ENCODE assay signal across 8 cellular contexts in the genomic region with DNA sequence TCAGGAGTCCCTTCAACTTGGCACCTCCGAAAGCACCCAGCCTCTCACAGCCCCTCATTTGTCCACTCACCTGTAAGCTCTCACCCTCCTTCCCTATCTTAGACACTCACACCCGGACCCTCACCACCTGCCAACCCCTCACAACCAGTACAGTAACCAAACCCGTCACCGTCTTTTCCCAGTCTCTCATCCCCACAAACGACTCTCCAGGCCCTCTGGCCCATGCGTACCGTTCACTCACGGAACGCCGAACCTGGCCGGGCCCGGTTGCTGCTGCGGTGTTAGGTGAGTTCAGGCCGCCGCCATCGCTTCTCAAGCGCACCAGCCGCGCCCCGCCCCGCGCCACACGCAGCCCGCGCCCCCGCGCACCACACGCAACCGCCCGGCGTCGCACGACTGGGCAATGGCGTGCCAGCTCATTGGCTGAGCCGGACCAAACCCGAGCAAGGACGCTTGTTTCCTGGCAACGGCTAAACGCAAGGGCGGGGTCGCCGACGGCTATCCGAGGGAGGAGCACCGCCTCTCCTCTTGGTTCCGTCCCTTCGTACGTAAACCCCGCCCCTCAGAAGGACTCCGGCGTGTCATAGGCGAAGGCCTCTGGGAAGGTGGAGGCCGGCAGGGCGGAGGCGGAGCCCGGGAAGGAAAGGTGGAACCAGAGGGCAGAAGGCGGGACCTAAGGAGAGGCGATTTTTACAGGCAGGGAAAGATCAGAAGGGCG. TPM values are rescaled to one million over a fixed set of nuclear protein-coding genes. Genes with fewer than 3 reads are reported as not detected.
A peak's percentile ranks its signal among the peaks of the same experiment; 100 is the strongest.
DNase-seq lines count a peak whose midpoint lies in the region; ATAC-seq, FAIRE-seq and TF ChIP-seq lines count a peak whose summit lies in the region.

Gene FHIP1B, minus strand, starts transcription at position 323 of the 718 bp plus-strand sequence. CDS start 10,120 bp downstream, outside the sequence.

- peaks cover 2 to 4% of the 10 kb centered on the region in 2 experiments for H4K20me1 ChIP-seq in H1 (replicated peaks in 1 of 2; ENCODE audit: control insufficient read depth in 1 of 2, insufficient read depth in 2 of 2, low read length in 2 of 2)

- 0 out of 7 replicates have a peak, but pooled peaks cover 0 to 2% (median 0%) of the 10 kb centered on the region in 4 experiments for H3K27me3 ChIP-seq in H1 (replicated peaks in 1 of 4; ENCODE audit: control insufficient read depth in 3 of 4, extremely low read depth in 1 of 4, insufficient read depth in 3 of 4, low read length in 3 of 4)

- peak within 1 kb of the TSS; percentile 90 for H3K18ac ChIP-seq in H1 (ENCODE audit: extremely low read depth, low read length)

- H3K36me3 Mint-ChIP-seq in memory B cell, result peaks cover under 1% of the 10 kb centered on the region

- H3K4me3 ChIP-seq in H1 (ENCODE audit: extremely low read depth in 1 of 4, insufficient read depth in 2 of 4, low read depth in 3 of 4, low read length in 4 of 4), result peak within 1 kb of the TSS; percentile 88 to 98 (median 94)

- peak within 1 kb of the TSS; percentile 61 for H3K27ac ChIP-seq in H1 (ENCODE audit: low read depth, low read length)

- peak within 1 kb of the TSS; percentile 84 for H4K5ac ChIP-seq in H1 (ENCODE audit: insufficient read length, low read depth, low read length)

- FAIRE-seq in H1 (lab: Jason Lieb, UNC), result peak; percentile 86

- H3K4me1 Mint-ChIP-seq in memory B cell, result peaks cover 27% of the 10 kb centered on the region

- 3% methylated on average over 54 of the region's 59 CpGs; no CpG with 5 or more reads in 1 of the 2 experiments for WGBS in H1 (ENCODE audit: extremely low coverage in 1 of 2, insufficient coverage in 1 of 2, insufficient read length in 1 of 2, insufficient replicate concordance in 2 of 2, low coverage in 1 of 2, low lambda C conversion rate in 2 of 2, missing lambda C conversion rate in 1 of 2), 2 experiments

- H3K4ac ChIP-seq in H1 (replicated peaks; ENCODE audit: insufficient read length, low read depth, low read length), result peak within 1 kb of the TSS; percentile 82

- H3K79me2 ChIP-seq in H1 (ENCODE audit: control insufficient read depth in 1 of 2, insufficient read depth in 2 of 2, low read length in 2 of 2), result peaks cover 3 to 43% of the 10 kb centered on the region in 2 experiments; a peak in 3 of 4 replicates

- H2BK120ac ChIP-seq in H1 (replicated peaks; ENCODE audit: low read depth, low read length), result no peak within 1 kb of the TSS

- H3K23ac ChIP-seq in H1 (ENCODE audit: insufficient read length), result no peak within 1 kb of the TSS

- TF ChIP-seq POLR2A in H1 (IDR thresholded peaks at IDR 0.05; ENCODE audit: control extremely low read depth in 1 of 2, low read depth in 2 of 2, low read length in 2 of 2), result no peak

- peak within 1 kb of the TSS; percentile 88; the same call in 1 of the 2 replicates for H4K8ac ChIP-seq in H1 (ENCODE audit: extremely low read depth, insufficient read depth, low read length)

- H3K4me3 Mint-ChIP-seq in memory B cell, result peak within 1 kb of the TSS; percentile 98

- H3K9me3 Mint-ChIP-seq in memory B cell, result no peaks in the 10 kb centered on the region

- CTCF ChIA-PET in H1 (lab: Charles Lee; ENCODE audit: partially characterized antibody), result interaction anchor here (0.9 to 7.1 kb wide), 7 partner anchors 16 to 242 kb away, joined by 3 to 51 read pairs (median 5); partner anchors contain the start of gene CCKBR

- H3K56ac ChIP-seq in H1 (replicated peaks; ENCODE audit: insufficient read length, low read depth, low read length), result peak within 1 kb of the TSS; percentile 74

- H2BK5ac ChIP-seq in H1 (ENCODE audit: low read depth, low read length), result peak within 1 kb of the TSS; percentile 75; the same call in 1 of the 2 replicates

- H2AK5ac ChIP-seq in H1 (ENCODE audit: low read depth, low read length), result no peak within 1 kb of the TSS

- no peak within 1 kb of the TSS for H3K14ac ChIP-seq in H1 (ENCODE audit: insufficient read length)

- peak within 1 kb of the TSS; percentile 72; the same call in 1 of the 2 replicates for H2BK15ac ChIP-seq in H1 (ENCODE audit: low read length)

- DNase-seq in CMK (ENCODE audit: low read depth) (peak; percentile 98), HT1080 (ENCODE audit: low read depth) (peak; percentile 100), NOMO-1 treated with DMSO at 0.1 percent for 48 hours (lab: John Stamatoyannopoulos, UW; ENCODE audit: unreplicated experiment) (peak; percentile 100), H1 (ENCODE audit: low read depth in 1 of 2, low spot score in 2 of 2) (peak; percentile 97 to 100), memory B cell (ENCODE audit: low spot score in 2 of 2) (peak; percentile 94 to 99)
- DNase-seq in activated CD8-positive, alpha-beta memory T cell treated with anti-CD3 and anti-CD28 coated beads for 48 hours (ENCODE audit: low read depth in 2 of 3, low spot score in 2 of 3), result peak; percentile 87 to 99 (median 95)
- peak; percentile 99 for DNase-seq in stimulated activated CD8-positive, alpha-beta memory T cell treated with anti-CD3 and anti-CD28 coated beads, Interleukin-12 subunit alpha, Interleukin-12 subunit beta, amount 100 ng/mL, for 4 hours (ENCODE audit: low read depth)

- H3K23me2 ChIP-seq in H1 (ENCODE audit: low read depth, low read length), result peaks cover 9% of the 10 kb centered on the region

- peaks cover 2% of the 10 kb centered on the region; the same call in 1 of the 2 replicates for H3K79me1 ChIP-seq in H1 (ENCODE audit: low read depth, low read length)

- no peaks in the 10 kb centered on the region for H3K36me3 ChIP-seq in H1 (ENCODE audit: control insufficient read depth in 2 of 4, insufficient read depth in 4 of 4, low read length in 3 of 4)

- no peaks in the 10 kb centered on the region for H3K9me3 ChIP-seq in H1 (ENCODE audit: insufficient read depth in 2 of 2, low read depth in 1 of 2, low read length in 1 of 2)

- ATAC-seq in GM21360 (IDR thresholded peaks at IDR 0.05; ENCODE audit: unreplicated experiment), result peak; percentile 94
- ATAC-seq in memory B cell (ENCODE audit: low read depth), result peak; percentile 85

- H2BK12ac ChIP-seq in H1 (ENCODE audit: low read depth, low read length), result peak within 1 kb of the TSS; percentile 60; the same call in 1 of the 2 replicates

- no peak within 1 kb of the TSS for H2BK20ac ChIP-seq in H1 (ENCODE audit: low read length)

- no peak for TF ChIP-seq CTCF in H1 (IDR thresholded peaks at IDR 0.05; ENCODE audit: control extremely low read depth in 1 of 3, insufficient read depth in 1 of 3, low read depth in 1 of 3, low read length in 3 of 3)

- no peak for TF ChIP-seq EP300 in H1 (IDR thresholded peaks at IDR 0.05; ENCODE audit: borderline replicate concordance in 1 of 2, low read depth in 2 of 2, low read length in 2 of 2)

- peak within 1 kb of the TSS; percentile 93 for H3K27ac Mint-ChIP-seq in memory B cell

- peak within 1 kb of the TSS; percentile 94; the same call in 1 of the 2 replicates for H2AFZ ChIP-seq in H1 (ENCODE audit: low read length)

- POLR2A ChIA-PET in H1 (lab: Charles Lee; ENCODE audit: partially characterized antibody), result interaction anchor here (0.6 to 1.7 kb wide), 7 partner anchors 8 to 765 kb away, joined by 3 to 4 read pairs (median 3); partner anchors contain the start of gene CAVIN3

- peak within 1 kb of the TSS; percentile 66 for H4K91ac ChIP-seq in H1 (replicated peaks; ENCODE audit: insufficient read length, low read length)

- peaks cover 0 to 5% (median 2%) of the 10 kb centered on the region in 4 experiments; a peak in 2 of 7 replicates for H3K4me1 ChIP-seq in H1 (replicated peaks in 1 of 4; ENCODE audit: control insufficient read depth in 3 of 4, insufficient read depth in 4 of 4, low read length in 3 of 4)

- no peaks in the 10 kb centered on the region for H3K27me3 Mint-ChIP-seq in memory B cell

- peak within 1 kb of the TSS; percentile 81 to 94 for H3K4me2 ChIP-seq in H1 (ENCODE audit: insufficient read depth in 1 of 2, low read depth in 2 of 2, low read length in 2 of 2)

- H3K9ac ChIP-seq in H1 (replicated peaks in 1 of 4; ENCODE audit: extremely low read depth in 1 of 4, low read depth in 3 of 4, low read length in 3 of 4), result peak within 1 kb of the TSS; percentile 64 to 87 (median 86)

- TF ChIP-seq RAD21 in H1 (IDR thresholded peaks at IDR 0.05 in 1 of 2, conservative IDR thresholded peaks at IDR 0.05 in 1 of 2; ENCODE audit: low read depth in 2 of 2, low read length in 2 of 2), result no peak

TF ChIP-seq in H1, 55 proteins besides CTCF, POLR2A, EP300 and RAD21 (continues in another document):
- TF ChIP-seq PHF8 (conservative IDR thresholded peaks at IDR 0.05; ENCODE audit: low read depth, low read length) (peak; percentile 66), SAP30 (IDR thresholded peaks at IDR 0.05; ENCODE audit: insufficient read depth, insufficient replicate concordance, low read length) (peak; percentile 92), MAFK (IDR thresholded peaks at IDR 0.05; ENCODE audit: low read depth, low read length) (no peak), BACH1 (IDR thresholded peaks at IDR 0.05; ENCODE audit: low read length) (no peak), YY1 (IDR thresholded peaks at IDR 0.05; ENCODE audit: low read depth, low read length) (peak; percentile 78), NRF1 (IDR thresholded peaks at IDR 0.05; ENCODE audit: low read depth, low read length) (no peak), SIN3A (conservative IDR thresholded peaks at IDR 0.05 in 1 of 2, IDR thresholded peaks at IDR 0.05 in 1 of 2; ENCODE audit: low read depth in 1 of 2, low read length in 2 of 2) (peak; percentile 46 to 92; a peak in 1 of 4 replicates), RXRA (IDR thresholded peaks at IDR 0.05; ENCODE audit: insufficient read depth, low read depth, low read length) (no peak), CBX5 (IDR thresholded peaks at IDR 0.05; ENCODE audit: low read depth, low read length) (no peak), TAF7 (optimal IDR thresholded peaks at IDR 0.05; ENCODE audit: borderline replicate concordance, low read depth, low read length) (peak; percentile 12), NANOG (IDR thresholded peaks at IDR 0.05; ENCODE audit: insufficient read depth, low read depth, low read length, poor library complexity, severe bottlenecking) (no peak), KDM4A (IDR thresholded peaks at IDR 0.05; ENCODE audit: low read depth, low read length, severe bottlenecking) (peak; percentile 80)

RNA-seq across cellular contexts. Expression of gene FHIP1B, which starts in this region (rescaled TPM):
- 11.5 TPM in 2 replicates for total RNA-seq in HT1080 (2014; rRNA removed; shearing (Covaris generic))
- 10.9 TPM in 2 replicates for polyA plus RNA-seq in HT1080 (2015; cell fraction: cytosol; rRNA removed)
- 72.5 and 83.2 TPM in 2 replicates for polyA plus RNA-seq in HT1080 (2015; cell fraction: nucleus; rRNA removed)
- total RNA-seq in H1 (2021; fragmentation: NEBNext Ultra II Directional; extraction: Animal tissue kit (Norgen Biotek cat#: 25700)), result 16.8 TPM in 2 replicates
- polyA plus RNA-seq in H1 (2011; rRNA removed), result 41.9 and 67.1 TPM in 2 replicates
- polyA plus RNA-seq in H1 (2011; cell fraction: cytosol; rRNA removed), result 35.7 TPM
- polyA plus RNA-seq in H1 (2011; cell fraction: nucleus; rRNA removed), result 106 TPM
- polyA plus RNA-seq in H1 (2012, experiment 1 of 2), result 15.3 to 19.5 TPM (median 17.6 TPM) in 4 replicates
- polyA plus RNA-seq in H1 (2012, experiment 2 of 2), result 13.7 TPM
- polyA plus RNA-seq in H1 (2013, experiment 1 of 2), result 17.6 TPM
- polyA plus RNA-seq in H1 (2013, experiment 2 of 2), result 16.7 TPM
- polyA minus RNA-seq in H1 (2011; rRNA and poly(A)+ RNA removed), result 28.4 and 31.6 TPM in 2 replicates
- 11.0 TPM for polyA minus RNA-seq in H1 (2011; cell fraction: cytosol; rRNA and poly(A)+ RNA removed)
- polyA minus RNA-seq in H1 (2011; cell fraction: nucleus; rRNA and poly(A)+ RNA removed), result 44.8 TPM

Comparison
In these comparisons a context has a peak if more than half of its experiments do, and no peak if none do; other contexts are left out.
1. Peak in every context shown above with its lines: DNase-seq, ATAC-seq, H3K4me3 ChIP-seq and H3K27ac ChIP-seq.